Comparison of ENCODE assay signal across 26 cellular contexts in genomic region chr10:87987206-87987605, GRCh38.
"Had no signal": no experiment of that assay in that cellular context is flagged by ENCODE, and none has a peak within 500 bp of the region (broad histone marks: within the 10 kb centered on the region; RNA-seq: fewer than 3 reads in every experiment).

No MANE protein-coding gene starts in this region.

- H2AFZ ChIP-seq: neural progenitor cell, parathyroid adenoma had no signal

- H3K4me3 ChIP-seq: coronary artery, esophagus squamous epithelium, lung, mucosa of descending colon, neural progenitor cell, right lobe of liver, smooth muscle cell, suprapubic skin, transverse colon, vagina had no signal

- H3K9ac ChIP-seq: neural progenitor cell, parathyroid adenoma had no signal

- FAIRE-seq: keratinocyte had no signal

- H3K9me3 ChIP-seq: esophagus squamous epithelium, mucosa of descending colon, right lobe of liver, suprapubic skin, transverse colon, vagina had no signal

- ATAC-seq: left lobe of liver; mucosa of descending colon; natural killer cell treated with Interleukin-12 subunit alpha and Interleukin-12 subunit beta and Interleukin-15 and Interleukin-18, amount 100 ng/mL, for 72 hours; right lobe of liver; stimulated activated naive CD8-positive, alpha-beta T cell treated with anti-CD3 and anti-CD28 coated beads, Interleukin-15, amount 100 ng/mL, for 72 hours had no signal

- H3K4me1 ChIP-seq: esophagus squamous epithelium, neural progenitor cell, parathyroid adenoma, right lobe of liver, suprapubic skin, transverse colon, vagina had no signal

- H3K36me3 ChIP-seq: esophagus squamous epithelium, neural progenitor cell, right lobe of liver, suprapubic skin, transverse colon, vagina had no signal

- H3K27ac ChIP-seq: coronary artery, esophagus squamous epithelium, neural progenitor cell, parathyroid adenoma, right lobe of liver, suprapubic skin, transverse colon, vagina had no signal

- H3K79me2 ChIP-seq: parathyroid adenoma had no signal

- H3K4me2 ChIP-seq: neural progenitor cell, smooth muscle cell had no signal

- DNase-seq: dermis blood vessel endothelial cell; effector memory CD4-positive, alpha-beta T cell; erythroblast; esophagus squamous epithelium; foreskin melanocyte; mesenchymal stem cell; mucosa of descending colon; naive B cell; right lobe of liver; stimulated activated CD4-positive, alpha-beta T cell treated with anti-CD3 and anti-CD28 coated beads, Interleukin-12 subunit alpha, Interleukin-12 subunit beta, amount 100 ng/mL, for 4 hours; stimulated activated CD4-positive, alpha-beta T cell treated with anti-CD3 and anti-CD28 coated beads, Interleukin-1b, Interleukin-23, amount 100 ng/mL, for 48 hours; stimulated activated CD4-positive, alpha-beta T cell treated with anti-CD3 and anti-CD28 coated beads, Interleukin-4, amount 100 ng/mL, for 1 hour; stimulated activated CD8-positive, alpha-beta memory T cell treated with anti-CD3 and anti-CD28 coated beads, Interleukin-4, amount 100 ng/mL, for 48 hours; stimulated activated naive CD4-positive, alpha-beta T cell; stimulated activated naive CD8-positive, alpha-beta T cell treated with anti-CD3 and anti-CD28 coated beads, Interleukin-15, amount 100 ng/mL, for 72 hours; transverse colon had no signal

- H3K27me3 ChIP-seq: esophagus squamous epithelium, neural progenitor cell, right lobe of liver, suprapubic skin, transverse colon, vagina had no signal
